Comparison of ENCODE assay signal across 11 cellular contexts in the genomic region with DNA sequence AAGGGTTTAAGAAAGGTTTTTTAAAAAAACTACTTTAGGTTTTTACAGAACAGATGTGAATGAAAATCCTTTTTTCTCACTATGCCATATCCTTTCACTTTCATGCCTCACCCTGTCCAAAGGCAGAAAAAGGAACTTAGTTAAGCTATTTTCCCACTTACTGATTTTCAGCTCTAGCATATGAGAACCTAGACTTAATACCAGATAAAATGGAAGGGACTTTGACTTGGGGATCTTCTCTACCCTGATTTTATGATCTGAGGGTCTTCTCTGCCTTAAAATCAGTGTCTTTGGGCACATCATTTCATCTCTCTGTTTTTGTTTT. TPM values are rescaled to one million over a fixed set of nuclear protein-coding genes. Genes with fewer than 3 reads are reported as not detected.
DNase-seq lines count a peak whose midpoint lies in the region; ATAC-seq, FAIRE-seq and TF ChIP-seq lines count a peak whose summit lies in the region.
"Had no signal": no experiment of that assay in that cellular context is flagged by ENCODE, and none has a peak within 500 bp of the region (broad histone marks: within the 10 kb centered on the region; RNA-seq: fewer than 3 reads in every experiment).

No MANE protein-coding gene starts in this region.

- no peak for TF ChIP-seq CTCF in AG04450 (IDR thresholded peaks at IDR 0.05; ENCODE audit: low read depth, low read length)

- H3K4me1 ChIP-seq in naive thymus-derived CD4-positive, alpha-beta T cell (ENCODE audit: control insufficient read depth in 2 of 2, insufficient read depth in 2 of 2, low read length in 2 of 2) = peaks cover 4 to 30% of the 10 kb centered on the region in 2 donors

- peak overlapping the region; percentile 66 for H3K27ac ChIP-seq in AG04450 (ENCODE audit: low read depth, low read length)
- H3K27ac ChIP-seq in naive thymus-derived CD4-positive, alpha-beta T cell (ENCODE audit: low read depth, low read length) = no peak overlapping the region

- H3K27me3 ChIP-seq in AG04450 (ENCODE audit: control insufficient read depth, insufficient read depth, low read length) = no peaks in the 10 kb centered on the region
- H3K27me3 ChIP-seq in naive thymus-derived CD4-positive, alpha-beta T cell (ENCODE audit: control insufficient read depth in 2 of 2, insufficient read depth in 2 of 2, low read length in 2 of 2) = no peaks in the 10 kb centered on the region

- H3K4me1 Mint-ChIP-seq in dendritic cell treated with granulocyte-macrophage colony-stimulating factor and Interleukin-4, amounts not matched to agents 40 ng/mL and 50 ng/mL, for 4 days (ENCODE audit: low read depth) = peaks cover 77% of the 10 kb centered on the region
- H3K4me1 Mint-ChIP-seq in naive thymus-derived CD4-positive, alpha-beta T cell = peaks cover 29 to 52% (median 44%) of the 10 kb centered on the region in 7 donors

- no peaks in the 10 kb centered on the region for H3K27me3 Mint-ChIP-seq in dendritic cell treated with granulocyte-macrophage colony-stimulating factor and Interleukin-4, amounts not matched to agents 40 ng/mL and 50 ng/mL, for 4 days
- H3K27me3 Mint-ChIP-seq in naive thymus-derived CD4-positive, alpha-beta T cell = no peaks in the 10 kb centered on the region
- H3K27me3 Mint-ChIP-seq: CD4-positive, alpha-beta memory T cell had no signal

- CTCF ChIA-PET in AG04450 (lab: Charles Lee) = interaction anchor here (0.7 kb wide), 1 partner anchor 39 kb away, joined by 4 read pairs; no protein-coding TSS in a partner anchor
- CTCF ChIA-PET in naive thymus-derived CD4-positive, alpha-beta T cell (lab: Charles Lee) = interaction anchor here (1.1 kb wide), 1 partner anchor 41 kb away, joined by 3 read pairs; no protein-coding TSS in a partner anchor

- DNase-seq in AG04450 (ENCODE audit: low read depth, low spot score) (no peak), Kasumi-1 (lab: John Stamatoyannopoulos, UW) (peak; percentile 9 to 19), H54 (ENCODE audit: insufficient read length, low spot score) (no peak)
- no peak for DNase-seq in naive thymus-derived CD4-positive, alpha-beta T cell
- DNase-seq in NK-92 treated with Interleukin-12 subunit alpha and Interleukin-12 subunit beta, amount 100 ng/mL, for 24 hours (lab: John Stamatoyannopoulos, UW) = no peak
- DNase-seq: activated T-cell treated with anti-CD3 and anti-CD28 coated beads, Interleukin-2, amount 50 U/mL, for 4 hours; CD4-positive, alpha-beta memory T cell; H7 had no signal

- no peak overlapping the region for H3K4me3 Mint-ChIP-seq in dendritic cell treated with granulocyte-macrophage colony-stimulating factor and Interleukin-4, amounts not matched to agents 40 ng/mL and 50 ng/mL, for 4 days
- H3K4me3 Mint-ChIP-seq in naive thymus-derived CD4-positive, alpha-beta T cell = peak overlapping the region; percentile 7 to 88 (median 71)

- H3K27ac Mint-ChIP-seq in dendritic cell treated with granulocyte-macrophage colony-stimulating factor and Interleukin-4, amounts not matched to agents 40 ng/mL and 50 ng/mL, for 4 days = peak overlapping the region; percentile 97
- H3K27ac Mint-ChIP-seq in naive thymus-derived CD4-positive, alpha-beta T cell = peak overlapping the region in 3 of 9 donors; percentile 45 to 83 (median 82)

- no peak for TF ChIP-seq POLR2A in H54 (IDR thresholded peaks at IDR 0.05; ENCODE audit: low read depth, low read length)

- no peaks in the 10 kb centered on the region for H3K9me3 Mint-ChIP-seq in dendritic cell treated with granulocyte-macrophage colony-stimulating factor and Interleukin-4, amounts not matched to agents 40 ng/mL and 50 ng/mL, for 4 days
- H3K9me3 Mint-ChIP-seq in naive thymus-derived CD4-positive, alpha-beta T cell = no peaks in the 10 kb centered on the region
- H3K9me3 Mint-ChIP-seq: activated T-cell treated with anti-CD3 and anti-CD28 coated beads, Interleukin-2, amount 50 U/mL, for 4 hours; CD4-positive, alpha-beta memory T cell had no signal

- no peak for ATAC-seq in naive thymus-derived CD4-positive, alpha-beta T cell
- no peak for ATAC-seq in GM21786 (IDR thresholded peaks at IDR 0.05; ENCODE audit: unreplicated experiment)
- ATAC-seq in GM21515 (IDR thresholded peaks at IDR 0.05; ENCODE audit: unreplicated experiment) = no peak

- no peaks in the 10 kb centered on the region; the same call in 1 of the 2 replicates for H3K9me3 ChIP-seq in AG04450 (ENCODE audit: control insufficient read depth, insufficient read depth, low read length)
- H3K9me3 ChIP-seq in naive thymus-derived CD4-positive, alpha-beta T cell (ENCODE audit: control insufficient read depth in 2 of 3, low read length in 3 of 3) = no peaks in the 10 kb centered on the region

- no peaks in the 10 kb centered on the region for H3K36me3 ChIP-seq in naive thymus-derived CD4-positive, alpha-beta T cell (ENCODE audit: control insufficient read depth in 2 of 3, insufficient read depth in 3 of 3, low read length in 3 of 3)

- FAIRE-seq in H54 (lab: Jason Lieb, UNC) = no peak

- POLR2A ChIA-PET in AG04450 (lab: Yijun Ruan, JAX) = interaction anchor here (1.1 kb wide), 1 partner anchor 42 kb away, joined by 4 read pairs; a partner anchor contains a TSS
- POLR2A ChIA-PET in naive thymus-derived CD4-positive, alpha-beta T cell (lab: Charles Lee) = interaction anchor here (0.9 kb wide), 2 partner anchors 35 to 41 kb away, joined by 3 read pairs; no protein-coding TSS in a partner anchor

- H3K36me3 Mint-ChIP-seq in dendritic cell treated with granulocyte-macrophage colony-stimulating factor and Interleukin-4, amounts not matched to agents 40 ng/mL and 50 ng/mL, for 4 days (ENCODE audit: low read depth) = peaks cover 33% of the 10 kb centered on the region
- peaks cover 0 to 12% (median 0%) of the 10 kb centered on the region in 5 donors for H3K36me3 Mint-ChIP-seq in naive thymus-derived CD4-positive, alpha-beta T cell
- H3K36me3 Mint-ChIP-seq: CD4-positive, alpha-beta memory T cell had no signal

- intact Hi-C loops in dendritic cell treated with granulocyte-macrophage colony-stimulating factor and Interleukin-4, amounts not matched to agents 40 ng/mL and 50 ng/mL, for 4 days (cut with micrococcal nuclease) = loop anchor here (2.0 kb wide), 2 partner anchors 44 to 88 kb away; a partner anchor contains a TSS
- intact Hi-C loops in naive thymus-derived CD4-positive, alpha-beta T cell (cut with micrococcal nuclease) = loop anchor here (1.0 to 2.0 kb wide), 4 partner anchors 16 to 42 kb away; a partner anchor contains a TSS

- no peak overlapping the region for H3K4me3 ChIP-seq in AG04450 (ENCODE audit: low read depth, low read length)
- no peak overlapping the region for H3K4me3 ChIP-seq in naive thymus-derived CD4-positive, alpha-beta T cell (ENCODE audit: low read length)

RNA-seq across cellular contexts. Expression of a gene that starts 42.4 kb away (rescaled TPM):
- polyA plus RNA-seq in AG04450 (2011; rRNA removed) = 8.4 and 9.8 TPM in 2 replicates
- polyA minus RNA-seq in AG04450 (2011; rRNA and poly(A)+ RNA removed) = 22.5 and 22.8 TPM in 2 replicates
- 10 to 100 TPM in 4 of 5 experiments, 1 to 10 TPM in 1; 9.8 to 19.5 (median 11.5) TPM for total RNA-seq in naive thymus-derived CD4-positive, alpha-beta T cell
- 1 to 10 TPM; 2.3 to 3.9 TPM for polyA plus RNA-seq in naive thymus-derived CD4-positive, alpha-beta T cell

Comparison
In these comparisons a context has a peak if more than half of its experiments do, and no peak if none do; other contexts are left out.
1. DNase-seq: peak in Kasumi-1 (2 of 2); none in AG04450 (single experiment), naive thymus-derived CD4-positive, alpha-beta T cell (0 of 9), NK-92 treated with Interleukin-12 subunit alpha and Interleukin-12 subunit beta, amount 100 ng/mL, for 24 hours (single experiment) and H54 (single experiment).